ENCODE assay signal across 8 cellular contexts in the genomic region with DNA sequence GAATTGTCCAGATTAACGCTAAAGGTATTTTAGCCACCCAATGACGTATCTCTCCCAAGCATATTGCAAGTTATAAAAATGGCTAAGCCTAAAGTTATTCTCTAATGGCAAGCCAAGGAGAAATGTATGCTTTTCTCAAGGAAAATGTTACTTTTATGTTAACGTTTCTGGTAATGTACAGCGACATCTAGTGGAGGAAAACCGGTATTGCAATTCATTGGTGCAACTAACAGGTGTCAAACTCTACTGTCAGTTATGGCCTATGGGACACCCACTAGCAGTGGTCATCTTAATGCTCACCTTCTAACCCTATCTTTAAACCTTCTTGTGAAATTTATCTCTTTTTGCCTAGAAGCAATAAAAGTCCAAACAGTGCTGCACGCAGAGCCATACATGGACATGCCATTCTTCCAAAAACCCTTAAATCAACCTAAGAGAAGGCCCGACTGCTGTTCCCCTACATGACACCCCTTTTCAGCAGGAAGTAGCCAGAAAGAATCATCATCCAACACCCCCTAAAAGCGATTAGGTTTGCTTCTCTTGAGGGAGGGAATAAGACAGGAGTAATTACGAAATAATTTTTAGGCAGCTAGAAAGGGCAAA.
A peak's percentile ranks its signal among the peaks of the same experiment; 100 is the strongest.
DNase-seq lines count a peak whose midpoint lies in the region; ATAC-seq and TF ChIP-seq lines count a peak whose summit lies in the region.

No MANE protein-coding gene starts in this region.

- H3K4me1 ChIP-seq in cardiac muscle cell (ENCODE audit: low read depth) (no peaks in the 10 kb centered on the region), MM.1S (ENCODE audit: low read length) (no peaks in the 10 kb centered on the region)

- intact Hi-C loops in Right ventricle myocardium superior (cut with DNase I) = no loop called here

- TF ChIP-seq CTCF in cardiac muscle cell (IDR thresholded peaks at IDR 0.05; ENCODE audit: low read depth, low read length) (peak; percentile 75), MM.1S (IDR thresholded peaks at IDR 0.05; ENCODE audit: low read length) (peak; percentile 61), progenitor cell of endocrine pancreas (IDR thresholded peaks at IDR 0.05; ENCODE audit: unreplicated experiment) (peak; percentile 95)

- no peaks in the 10 kb centered on the region for H3K36me3 Mint-ChIP-seq in T-helper 2 cell treated with Interferon-gamma antibody and Interleukin-4, amounts not matched to agents 5 μg/mL and 100 μg/mL, for 36 hours (ENCODE audit: low read depth)
- no peaks in the 10 kb centered on the region for H3K36me3 Mint-ChIP-seq in progenitor cell of endocrine pancreas (ENCODE audit: insufficient read depth)

- no peak overlapping the region for H3K27ac Mint-ChIP-seq in T-helper 2 cell treated with Interferon-gamma antibody and Interleukin-4, amounts not matched to agents 5 μg/mL and 100 μg/mL, for 36 hours
- H3K27ac Mint-ChIP-seq in progenitor cell of endocrine pancreas = no peak overlapping the region

- DNase-seq in cardiac muscle cell (ENCODE audit: low read depth in 1 of 2, low spot score in 1 of 2) (peak; percentile 44 to 45), Right ventricle myocardium superior (no peak), MM.1S (peak; percentile 46), fibroblast of gingiva (ENCODE audit: low read depth) (peak; percentile 2), progenitor cell of endocrine pancreas (ENCODE audit: low spot score, unreplicated experiment) (peak; percentile 28)
- peak; percentile 17 for DNase-seq in T-helper 2 cell treated with Interferon-gamma antibody and Interleukin-4, amounts not matched to agents 5 μg/mL and 100 μg/mL, for 36 hours (ENCODE audit: low spot score)

- no peaks in the 10 kb centered on the region for H4K20me1 ChIP-seq in MM.1S (ENCODE audit: insufficient read depth, low read length)

- peaks cover 2% of the 10 kb centered on the region for H3K4me1 Mint-ChIP-seq in T-helper 2 cell treated with Interferon-gamma antibody and Interleukin-4, amounts not matched to agents 5 μg/mL and 100 μg/mL, for 36 hours (ENCODE audit: low read depth)
- H3K4me1 Mint-ChIP-seq in progenitor cell of endocrine pancreas (ENCODE audit: low read depth) = no peaks in the 10 kb centered on the region

- H3K9me2 ChIP-seq in MM.1S (replicated peaks; ENCODE audit: insufficient read depth, low read length) = no peaks in the 10 kb centered on the region

- H3K27me3 ChIP-seq in cardiac muscle cell (no peaks in the 10 kb centered on the region), MM.1S (replicated peaks; ENCODE audit: insufficient read depth, low read length) (no peaks in the 10 kb centered on the region)

- no peak overlapping the region for H3K4me3 Mint-ChIP-seq in T-helper 2 cell treated with Interferon-gamma antibody and Interleukin-4, amounts not matched to agents 5 μg/mL and 100 μg/mL, for 36 hours
- no peak overlapping the region for H3K4me3 Mint-ChIP-seq in progenitor cell of endocrine pancreas (ENCODE audit: low read depth)

- no peaks in the 10 kb centered on the region for H3F3A ChIP-seq in MM.1S (ENCODE audit: insufficient read depth, low read length)

- no peaks in the 10 kb centered on the region for H3K79me2 ChIP-seq in MM.1S (ENCODE audit: low read length)

- H3K36me3 ChIP-seq in cardiac muscle cell (no peaks in the 10 kb centered on the region), MM.1S (replicated peaks; ENCODE audit: insufficient read depth, low read length) (no peaks in the 10 kb centered on the region)

- H3K9ac ChIP-seq in MM.1S (ENCODE audit: low read length) = no peak overlapping the region

- no peak overlapping the region for H3K4me2 ChIP-seq in MM.1S (ENCODE audit: low read depth, low read length)

- no peak for ATAC-seq in Right ventricle myocardium superior (ENCODE audit: poor library complexity)
- ATAC-seq in HG02623 (IDR thresholded peaks at IDR 0.05; ENCODE audit: unreplicated experiment) = no peak
- ATAC-seq in GM21367 (IDR thresholded peaks at IDR 0.05; ENCODE audit: unreplicated experiment) = no peak

- H3K9me3 Mint-ChIP-seq in T-helper 2 cell treated with Interferon-gamma antibody and Interleukin-4, amounts not matched to agents 5 μg/mL and 100 μg/mL, for 36 hours = no peaks in the 10 kb centered on the region
- H3K9me3 Mint-ChIP-seq in progenitor cell of endocrine pancreas (ENCODE audit: low read depth) = peaks cover 14% of the 10 kb centered on the region

- H3K27me3 Mint-ChIP-seq in T-helper 2 cell treated with Interferon-gamma antibody and Interleukin-4, amounts not matched to agents 5 μg/mL and 100 μg/mL, for 36 hours (ENCODE audit: low read depth) = peaks cover 24% of the 10 kb centered on the region
- no peaks in the 10 kb centered on the region for H3K27me3 Mint-ChIP-seq in progenitor cell of endocrine pancreas

- H3K27ac ChIP-seq in cardiac muscle cell (no peak overlapping the region), MM.1S (ENCODE audit: low read length) (no peak overlapping the region)

- no peak overlapping the region for H3K4me3 ChIP-seq in cardiac muscle cell
- H3K4me3 ChIP-seq in MM.1S (ENCODE audit: low read length) = no peak overlapping the region

- H3K9me3 ChIP-seq in cardiac muscle cell (ENCODE audit: low read depth) (no peaks in the 10 kb centered on the region), MM.1S (replicated peaks; ENCODE audit: insufficient read depth, low read length) (no peaks in the 10 kb centered on the region)

- no peak overlapping the region for H2AFZ ChIP-seq in MM.1S (ENCODE audit: low read length)
